ENCODE assay signal across 13 cellular contexts in genomic region chr11:134725939-134726639, GRCh38.
DNase-seq lines count a peak whose midpoint lies in the region; ATAC-seq and TF ChIP-seq lines count a peak whose summit lies in the region.
"Had no signal": no experiment of that assay in that cellular context is flagged by ENCODE, and none has a peak within 500 bp of the region (broad histone marks: within the 10 kb centered on the region; RNA-seq: fewer than 3 reads in every experiment).

No MANE protein-coding gene starts in this region.

- peak in 4 of 6 experiments; percentile 20 to 56 (median 47) for TF ChIP-seq CTCF in Peyer's patch (IDR thresholded peaks at IDR 0.05)
- TF ChIP-seq CTCF in kidney epithelial cell (IDR thresholded peaks at IDR 0.05; ENCODE audit: insufficient read depth, low read length, poor library complexity, severe bottlenecking): peak; percentile 16
- peak in 4 of 5 experiments; percentile 34 to 49 (median 42) for TF ChIP-seq CTCF in transverse colon (IDR thresholded peaks at IDR 0.05)

- DNase-seq in NCI-H748 (lab: John Stamatoyannopoulos, UW; ENCODE audit: unreplicated experiment): peak; percentile 17
- no peak for DNase-seq in NCI-H748 treated with DMSO at 0.1 percent for 48 hours (lab: John Stamatoyannopoulos, UW)
- DNase-seq in Peyer's patch: peak in 1 of 3 donors; percentile 66
- DNase-seq in kidney epithelial cell (ENCODE audit: low read depth): no peak
- DNase-seq in transverse colon: peak; percentile 24
- DNase-seq in NCI-H2029 (lab: John Stamatoyannopoulos, UW): no peak
- DNase-seq in DMS114 treated with DMSO at 0.1 percent for 48 hours (lab: John Stamatoyannopoulos, UW; ENCODE audit: unreplicated experiment): no peak
- DNase-seq: activated CD4-positive, alpha-beta T cell treated with anti-CD3 and anti-CD28 coated beads for 36 hours; HCEC 1CT had no signal

- H3K9me3 ChIP-seq in Peyer's patch: no peaks in the 10 kb centered on the region
- H3K9me3 ChIP-seq in transverse colon: no peaks in the 10 kb centered on the region
- H3K9me3 ChIP-seq: gastroesophageal sphincter had no signal

- H3K36me3 ChIP-seq in Peyer's patch: no peaks in the 10 kb centered on the region
- no peaks in the 10 kb centered on the region for H3K36me3 ChIP-seq in kidney epithelial cell (ENCODE audit: control insufficient read depth, insufficient read depth, low read length)
- H3K36me3 ChIP-seq in transverse colon: no peaks in the 10 kb centered on the region
- H3K36me3 ChIP-seq: gastroesophageal sphincter had no signal

- in situ Hi-C loops in transverse colon (cut with MboI; ENCODE audit: low pct_ligation_motif_present in 1 of 4, low pct_unique_long_range_greater_than_20kb in 1 of 4, low sequenced_read_pairs in 3 of 4): no loop called here

- WGBS in transverse colon (ENCODE audit: low coverage in 1 of 2), 2 donors: 57% methylated on average over 18 of the region's 18 CpGs; no CpG with 5 or more reads in 1 of the 2 donors

- no peak for ATAC-seq in GM18498 (IDR thresholded peaks at IDR 0.05; ENCODE audit: unreplicated experiment)
- ATAC-seq: activated CD4-positive, alpha-beta T cell treated with anti-CD3 and anti-CD28 coated beads for 36 hours; gastroesophageal sphincter; Right ventricle myocardium inferior; sciatic nerve had no signal

- no peak for TF ChIP-seq EP300 in transverse colon (IDR thresholded peaks at IDR 0.05; ENCODE audit: low read depth)

- intact Hi-C loops in transverse colon (cut with DNase I; ENCODE audit: low total_unique reads): no loop called here

- TF ChIP-seq POLR2A in Peyer's patch (IDR thresholded peaks at IDR 0.05) (no peak), transverse colon (IDR thresholded peaks at IDR 0.05) (no peak)

- H3K27me3 ChIP-seq in Peyer's patch (no peaks in the 10 kb centered on the region), kidney epithelial cell (ENCODE audit: control insufficient read depth, insufficient read depth, low read length) (no peaks in the 10 kb centered on the region), transverse colon (peaks cover 21% of the 10 kb centered on the region)

- H3K4me1 ChIP-seq in Peyer's patch (peaks cover 0 to 13% (median 0%) of the 10 kb centered on the region in 4 donors), transverse colon (no peaks in the 10 kb centered on the region)

- H3K27ac ChIP-seq in Peyer's patch (no peak overlapping the region), transverse colon (no peak overlapping the region)
- H3K27ac ChIP-seq: gastroesophageal sphincter had no signal

- H3K4me3 ChIP-seq in Peyer's patch: no peak overlapping the region
- H3K4me3 ChIP-seq in kidney epithelial cell (ENCODE audit: low read depth, low read length): no peak overlapping the region
- H3K4me3 ChIP-seq in transverse colon: no peak overlapping the region
- H3K4me3 ChIP-seq: gastroesophageal sphincter had no signal

Comparison
In these comparisons a context has a peak if more than half of its experiments do, and no peak if none do; other contexts are left out.
1. DNase-seq: peak in NCI-H748 (single experiment) and transverse colon (single experiment); none in NCI-H748 treated with DMSO at 0.1 percent for 48 hours (single experiment), kidney epithelial cell (single experiment), NCI-H2029 (single experiment) and DMS114 treated with DMSO at 0.1 percent for 48 hours (single experiment).
2. Peak in every context shown above with its lines, with median percentiles within 50 percentile points of each other: CTCF ChIP-seq.